ENCODE assay signal across 1 cellular context in the genomic region with DNA sequence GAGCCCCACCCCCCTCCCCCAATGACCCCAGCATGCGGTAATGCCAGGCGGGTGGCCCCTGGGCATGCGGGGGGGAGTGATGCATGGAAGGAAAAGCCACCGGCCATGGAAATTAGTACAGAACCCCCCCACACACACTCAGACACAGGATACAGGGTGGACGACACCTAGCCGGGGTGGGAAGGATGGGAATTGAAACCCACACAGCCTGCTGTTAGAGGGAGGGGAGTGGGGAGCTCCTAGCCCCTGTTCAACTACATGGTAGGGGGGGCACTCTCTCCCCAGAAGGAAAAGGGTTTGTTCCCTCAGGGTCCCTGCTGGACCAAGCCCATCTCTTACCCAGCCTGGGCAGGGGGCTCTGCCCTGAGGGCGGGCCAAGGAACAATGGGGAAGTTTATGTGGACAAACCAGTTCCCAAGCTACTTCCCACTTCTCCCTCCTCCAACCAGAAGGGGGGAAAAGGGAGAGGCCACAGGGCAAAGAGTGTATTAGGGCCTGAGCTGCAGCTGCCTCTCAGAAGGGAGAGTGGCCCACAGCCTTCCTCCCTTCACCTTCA.
TF ChIP-seq lines count a peak whose summit lies in the region.

No MANE protein-coding gene starts in this region.

TF ChIP-seq in HepG2, 621 proteins besides CTCF, POLR2A, EP300 and RAD21 (continued from another document and continues in another):
- TF ChIP-seq, protein P1, sequence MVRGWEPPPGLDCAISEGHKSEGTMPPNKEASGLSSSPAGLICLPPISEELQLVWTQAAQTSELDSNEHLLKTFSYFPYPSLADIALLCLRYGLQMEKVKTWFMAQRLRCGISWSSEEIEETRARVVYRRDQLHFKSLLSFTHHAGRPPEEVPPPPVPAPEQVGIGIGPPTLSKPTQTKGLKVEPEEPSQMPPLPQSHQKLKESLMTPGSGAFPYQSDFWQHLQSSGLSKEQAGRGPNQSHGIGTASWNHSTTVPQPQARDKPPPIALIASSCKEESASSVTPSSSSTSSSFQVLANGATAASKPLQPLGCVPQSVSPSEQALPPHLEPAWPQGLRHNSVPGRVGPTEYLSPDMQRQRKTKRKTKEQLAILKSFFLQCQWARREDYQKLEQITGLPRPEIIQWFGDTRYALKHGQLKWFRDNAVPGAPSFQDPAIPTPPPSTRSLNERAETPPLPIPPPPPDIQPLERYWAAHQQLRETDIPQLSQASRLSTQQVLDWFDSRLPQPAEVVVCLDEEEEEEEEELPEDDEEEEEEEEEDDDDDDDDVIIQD (CRISPR knock-in tag; IDR thresholded peaks at IDR 0.05; ENCODE audit: low read depth): no peak
- TF ChIP-seq, protein P2, sequence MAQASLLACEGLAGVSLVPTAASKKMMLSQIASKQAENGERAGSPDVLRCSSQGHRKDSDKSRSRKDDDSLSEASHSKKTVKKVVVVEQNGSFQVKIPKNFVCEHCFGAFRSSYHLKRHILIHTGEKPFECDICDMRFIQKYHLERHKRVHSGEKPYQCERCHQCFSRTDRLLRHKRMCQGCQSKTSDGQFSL (CRISPR knock-in tag; IDR thresholded peaks at IDR 0.05): peak; percentile 72
- TF ChIP-seq, protein P3, sequence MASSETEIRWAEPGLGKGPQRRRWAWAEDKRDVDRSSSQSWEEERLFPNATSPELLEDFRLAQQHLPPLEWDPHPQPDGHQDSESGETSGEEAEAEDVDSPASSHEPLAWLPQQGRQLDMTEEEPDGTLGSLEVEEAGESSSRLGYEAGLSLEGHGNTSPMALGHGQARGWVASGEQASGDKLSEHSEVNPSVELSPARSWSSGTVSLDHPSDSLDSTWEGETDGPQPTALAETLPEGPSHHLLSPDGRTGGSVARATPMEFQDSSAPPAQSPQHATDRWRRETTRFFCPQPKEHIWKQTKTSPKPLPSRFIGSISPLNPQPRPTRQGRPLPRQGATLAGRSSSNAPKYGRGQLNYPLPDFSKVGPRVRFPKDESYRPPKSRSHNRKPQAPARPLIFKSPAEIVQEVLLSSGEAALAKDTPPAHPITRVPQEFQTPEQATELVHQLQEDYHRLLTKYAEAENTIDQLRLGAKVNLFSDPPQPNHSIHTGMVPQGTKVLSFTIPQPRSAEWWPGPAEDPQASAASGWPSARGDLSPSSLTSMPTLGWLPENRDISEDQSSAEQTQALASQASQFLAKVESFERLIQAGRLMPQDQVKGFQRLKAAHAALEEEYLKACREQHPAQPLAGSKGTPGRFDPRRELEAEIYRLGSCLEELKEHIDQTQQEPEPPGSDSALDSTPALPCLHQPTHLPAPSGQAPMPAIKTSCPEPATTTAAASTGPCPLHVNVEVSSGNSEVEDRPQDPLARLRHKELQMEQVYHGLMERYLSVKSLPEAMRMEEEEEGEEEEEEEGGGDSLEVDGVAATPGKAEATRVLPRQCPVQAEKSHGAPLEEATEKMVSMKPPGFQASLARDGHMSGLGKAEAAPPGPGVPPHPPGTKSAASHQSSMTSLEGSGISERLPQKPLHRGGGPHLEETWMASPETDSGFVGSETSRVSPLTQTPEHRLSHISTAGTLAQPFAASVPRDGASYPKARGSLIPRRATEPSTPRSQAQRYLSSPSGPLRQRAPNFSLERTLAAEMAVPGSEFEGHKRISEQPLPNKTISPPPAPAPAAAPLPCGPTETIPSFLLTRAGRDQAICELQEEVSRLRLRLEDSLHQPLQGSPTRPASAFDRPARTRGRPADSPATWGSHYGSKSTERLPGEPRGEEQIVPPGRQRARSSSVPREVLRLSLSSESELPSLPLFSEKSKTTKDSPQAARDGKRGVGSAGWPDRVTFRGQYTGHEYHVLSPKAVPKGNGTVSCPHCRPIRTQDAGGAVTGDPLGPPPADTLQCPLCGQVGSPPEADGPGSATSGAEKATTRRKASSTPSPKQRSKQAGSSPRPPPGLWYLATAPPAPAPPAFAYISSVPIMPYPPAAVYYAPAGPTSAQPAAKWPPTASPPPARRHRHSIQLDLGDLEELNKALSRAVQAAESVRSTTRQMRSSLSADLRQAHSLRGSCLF (CRISPR knock-in tag; IDR thresholded peaks at IDR 0.05; ENCODE audit: borderline replicate concordance): no peak
- TF ChIP-seq HDAC1 (CRISPR knock-in tag; IDR thresholded peaks at IDR 0.05) (no peak), POLR2AphosphoS5 (IDR thresholded peaks at IDR 0.05; ENCODE audit: low read depth, low read length) (0 out of 2 replicates have a peak, but pooled peaks have one; percentile 12), MXI1 (IDR thresholded peaks at IDR 0.05; ENCODE audit: borderline replicate concordance, low read depth, low read length) (no peak), ZIK1 (CRISPR knock-in tag; IDR thresholded peaks at IDR 0.05; ENCODE audit: borderline replicate concordance, low read depth) (no peak), CEBPB (IDR thresholded peaks at IDR 0.05; ENCODE audit: borderline replicate concordance, low read depth, low read length) (no peak), ZNF225 (CRISPR knock-in tag; IDR thresholded peaks at IDR 0.05) (0 out of 2 replicates have a peak, but pooled peaks have one; percentile 8), NFKBIZ (CRISPR knock-in tag; IDR thresholded peaks at IDR 0.05) (no peak), ZNF572 (CRISPR knock-in tag; IDR thresholded peaks at IDR 0.05) (no peak), HCFC1 (IDR thresholded peaks at IDR 0.05; ENCODE audit: low read depth, low read length) (no peak), ZNF251 (CRISPR knock-in tag; IDR thresholded peaks at IDR 0.05) (no peak), RFXAP (CRISPR knock-in tag; IDR thresholded peaks at IDR 0.05; ENCODE audit: borderline replicate concordance) (no peak), ZBTB21 (CRISPR knock-in tag; IDR thresholded peaks at IDR 0.05) (no peak), MAFK (conservative IDR thresholded peaks at IDR 0.05 in 1 of 2, IDR thresholded peaks at IDR 0.05 in 1 of 2; ENCODE audit: low read length in 2 of 2) (no peak), KLF11 (CRISPR knock-in tag; IDR thresholded peaks at IDR 0.05) (no peak), THAP11 (CRISPR knock-in tag; IDR thresholded peaks at IDR 0.05) (no peak), ZNF232 (CRISPR knock-in tag; IDR thresholded peaks at IDR 0.05; ENCODE audit: borderline replicate concordance) (no peak), ZNF441 (CRISPR knock-in tag; IDR thresholded peaks at IDR 0.05; ENCODE audit: borderline replicate concordance) (no peak), ZNF777 (CRISPR knock-in tag; IDR thresholded peaks at IDR 0.05) (no peak), ZNF382 (CRISPR knock-in tag; IDR thresholded peaks at IDR 0.05; ENCODE audit: borderline replicate concordance) (no peak), SP140L (CRISPR knock-in tag; IDR thresholded peaks at IDR 0.05; ENCODE audit: borderline replicate concordance) (no peak), ZNF879 (CRISPR knock-in tag; IDR thresholded peaks at IDR 0.05) (no peak), GATA4 (IDR thresholded peaks at IDR 0.05; ENCODE audit: borderline replicate concordance, low read depth) (no peak), ESRRA (CRISPR knock-in tag; IDR thresholded peaks at IDR 0.05; ENCODE audit: low read depth) (no peak), FOSL2 (CRISPR knock-in tag; IDR thresholded peaks at IDR 0.05) (no peak)
- TF ChIP-seq, protein P4, sequence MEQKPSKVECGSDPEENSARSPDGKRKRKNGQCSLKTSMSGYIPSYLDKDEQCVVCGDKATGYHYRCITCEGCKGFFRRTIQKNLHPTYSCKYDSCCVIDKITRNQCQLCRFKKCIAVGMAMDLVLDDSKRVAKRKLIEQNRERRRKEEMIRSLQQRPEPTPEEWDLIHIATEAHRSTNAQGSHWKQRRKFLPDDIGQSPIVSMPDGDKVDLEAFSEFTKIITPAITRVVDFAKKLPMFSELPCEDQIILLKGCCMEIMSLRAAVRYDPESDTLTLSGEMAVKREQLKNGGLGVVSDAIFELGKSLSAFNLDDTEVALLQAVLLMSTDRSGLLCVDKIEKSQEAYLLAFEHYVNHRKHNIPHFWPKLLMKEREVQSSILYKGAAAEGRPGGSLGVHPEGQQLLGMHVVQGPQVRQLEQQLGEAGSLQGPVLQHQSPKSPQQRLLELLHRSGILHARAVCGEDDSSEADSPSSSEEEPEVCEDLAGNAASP (CRISPR knock-in tag; IDR thresholded peaks at IDR 0.05; ENCODE audit: borderline replicate concordance): no peak
- TF ChIP-seq, protein P5, sequence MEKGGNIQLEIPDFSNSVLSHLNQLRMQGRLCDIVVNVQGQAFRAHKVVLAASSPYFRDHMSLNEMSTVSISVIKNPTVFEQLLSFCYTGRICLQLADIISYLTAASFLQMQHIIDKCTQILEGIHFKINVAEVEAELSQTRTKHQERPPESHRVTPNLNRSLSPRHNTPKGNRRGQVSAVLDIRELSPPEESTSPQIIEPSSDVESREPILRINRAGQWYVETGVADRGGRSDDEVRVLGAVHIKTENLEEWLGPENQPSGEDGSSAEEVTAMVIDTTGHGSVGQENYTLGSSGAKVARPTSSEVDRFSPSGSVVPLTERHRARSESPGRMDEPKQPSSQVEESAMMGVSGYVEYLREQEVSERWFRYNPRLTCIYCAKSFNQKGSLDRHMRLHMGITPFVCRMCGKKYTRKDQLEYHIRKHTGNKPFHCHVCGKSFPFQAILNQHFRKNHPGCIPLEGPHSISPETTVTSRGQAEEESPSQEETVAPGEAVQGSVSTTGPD (CRISPR knock-in tag; IDR thresholded peaks at IDR 0.05): no peak
- TF ChIP-seq, protein P6, sequence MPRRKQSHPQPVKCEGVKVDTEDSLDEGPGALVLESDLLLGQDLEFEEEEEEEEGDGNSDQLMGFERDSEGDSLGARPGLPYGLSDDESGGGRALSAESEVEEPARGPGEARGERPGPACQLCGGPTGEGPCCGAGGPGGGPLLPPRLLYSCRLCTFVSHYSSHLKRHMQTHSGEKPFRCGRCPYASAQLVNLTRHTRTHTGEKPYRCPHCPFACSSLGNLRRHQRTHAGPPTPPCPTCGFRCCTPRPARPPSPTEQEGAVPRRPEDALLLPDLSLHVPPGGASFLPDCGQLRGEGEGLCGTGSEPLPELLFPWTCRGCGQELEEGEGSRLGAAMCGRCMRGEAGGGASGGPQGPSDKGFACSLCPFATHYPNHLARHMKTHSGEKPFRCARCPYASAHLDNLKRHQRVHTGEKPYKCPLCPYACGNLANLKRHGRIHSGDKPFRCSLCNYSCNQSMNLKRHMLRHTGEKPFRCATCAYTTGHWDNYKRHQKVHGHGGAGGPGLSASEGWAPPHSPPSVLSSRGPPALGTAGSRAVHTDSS (CRISPR knock-in tag; conservative IDR thresholded peaks at IDR 0.05): no peak
- TF ChIP-seq, protein P7, sequence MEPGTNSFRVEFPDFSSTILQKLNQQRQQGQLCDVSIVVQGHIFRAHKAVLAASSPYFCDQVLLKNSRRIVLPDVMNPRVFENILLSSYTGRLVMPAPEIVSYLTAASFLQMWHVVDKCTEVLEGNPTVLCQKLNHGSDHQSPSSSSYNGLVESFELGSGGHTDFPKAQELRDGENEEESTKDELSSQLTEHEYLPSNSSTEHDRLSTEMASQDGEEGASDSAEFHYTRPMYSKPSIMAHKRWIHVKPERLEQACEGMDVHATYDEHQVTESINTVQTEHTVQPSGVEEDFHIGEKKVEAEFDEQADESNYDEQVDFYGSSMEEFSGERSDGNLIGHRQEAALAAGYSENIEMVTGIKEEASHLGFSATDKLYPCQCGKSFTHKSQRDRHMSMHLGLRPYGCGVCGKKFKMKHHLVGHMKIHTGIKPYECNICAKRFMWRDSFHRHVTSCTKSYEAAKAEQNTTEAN (CRISPR knock-in tag; conservative IDR thresholded peaks at IDR 0.05): no peak
- TF ChIP-seq, protein P8, sequence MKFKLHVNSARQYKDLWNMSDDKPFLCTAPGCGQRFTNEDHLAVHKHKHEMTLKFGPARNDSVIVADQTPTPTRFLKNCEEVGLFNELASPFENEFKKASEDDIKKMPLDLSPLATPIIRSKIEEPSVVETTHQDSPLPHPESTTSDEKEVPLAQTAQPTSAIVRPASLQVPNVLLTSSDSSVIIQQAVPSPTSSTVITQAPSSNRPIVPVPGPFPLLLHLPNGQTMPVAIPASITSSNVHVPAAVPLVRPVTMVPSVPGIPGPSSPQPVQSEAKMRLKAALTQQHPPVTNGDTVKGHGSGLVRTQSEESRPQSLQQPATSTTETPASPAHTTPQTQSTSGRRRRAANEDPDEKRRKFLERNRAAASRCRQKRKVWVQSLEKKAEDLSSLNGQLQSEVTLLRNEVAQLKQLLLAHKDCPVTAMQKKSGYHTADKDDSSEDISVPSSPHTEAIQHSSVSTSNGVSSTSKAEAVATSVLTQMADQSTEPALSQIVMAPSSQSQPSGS (CRISPR knock-in tag; IDR thresholded peaks at IDR 0.05): no peak
- TF ChIP-seq, protein P9, sequence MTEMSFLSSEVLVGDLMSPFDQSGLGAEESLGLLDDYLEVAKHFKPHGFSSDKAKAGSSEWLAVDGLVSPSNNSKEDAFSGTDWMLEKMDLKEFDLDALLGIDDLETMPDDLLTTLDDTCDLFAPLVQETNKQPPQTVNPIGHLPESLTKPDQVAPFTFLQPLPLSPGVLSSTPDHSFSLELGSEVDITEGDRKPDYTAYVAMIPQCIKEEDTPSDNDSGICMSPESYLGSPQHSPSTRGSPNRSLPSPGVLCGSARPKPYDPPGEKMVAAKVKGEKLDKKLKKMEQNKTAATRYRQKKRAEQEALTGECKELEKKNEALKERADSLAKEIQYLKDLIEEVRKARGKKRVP (CRISPR knock-in tag; IDR thresholded peaks at IDR 0.05): no peak
- TF ChIP-seq, protein P10, sequence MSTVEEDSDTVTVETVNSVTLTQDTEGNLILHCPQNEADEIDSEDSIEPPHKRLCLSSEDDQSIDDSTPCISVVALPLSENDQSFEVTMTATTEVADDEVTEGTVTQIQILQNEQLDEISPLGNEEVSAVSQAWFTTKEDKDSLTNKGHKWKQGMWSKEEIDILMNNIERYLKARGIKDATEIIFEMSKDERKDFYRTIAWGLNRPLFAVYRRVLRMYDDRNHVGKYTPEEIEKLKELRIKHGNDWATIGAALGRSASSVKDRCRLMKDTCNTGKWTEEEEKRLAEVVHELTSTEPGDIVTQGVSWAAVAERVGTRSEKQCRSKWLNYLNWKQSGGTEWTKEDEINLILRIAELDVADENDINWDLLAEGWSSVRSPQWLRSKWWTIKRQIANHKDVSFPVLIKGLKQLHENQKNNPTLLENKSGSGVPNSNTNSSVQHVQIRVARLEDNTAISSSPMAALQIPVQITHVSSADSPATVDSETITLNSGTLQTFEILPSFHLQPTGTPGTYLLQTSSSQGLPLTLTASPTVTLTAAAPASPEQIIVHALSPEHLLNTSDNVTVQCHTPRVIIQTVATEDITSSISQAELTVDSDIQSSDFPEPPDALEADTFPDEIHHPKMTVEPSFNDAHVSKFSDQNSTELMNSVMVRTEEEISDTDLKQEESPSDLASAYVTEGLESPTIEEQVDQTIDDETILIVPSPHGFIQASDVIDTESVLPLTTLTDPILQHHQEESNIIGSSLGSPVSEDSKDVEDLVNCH (CRISPR knock-in tag; IDR thresholded peaks at IDR 0.05): no peak
